38 cellular contexts compared by ENCODE assay signal in the genomic region with DNA sequence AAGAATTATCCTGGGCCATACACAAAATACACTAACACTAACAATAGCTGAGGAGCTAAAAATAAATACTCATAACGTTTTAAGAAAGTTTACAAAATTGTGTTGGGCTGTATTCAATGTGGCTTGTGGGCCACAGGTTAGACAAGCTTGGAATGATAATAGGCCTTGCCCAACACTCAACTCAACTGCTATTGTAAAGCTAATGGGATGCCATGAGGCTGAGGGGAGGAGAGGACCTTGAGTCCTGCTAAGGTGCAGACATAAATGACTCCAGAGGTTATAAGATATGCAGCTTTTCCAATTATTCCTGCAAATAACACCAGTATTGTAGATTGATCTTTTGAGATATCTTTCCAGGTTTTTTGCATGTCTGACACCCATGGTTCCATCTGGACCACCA.
"Had no signal": no experiment of that assay in that cellular context is flagged by ENCODE, and none has a peak within 500 bp of the region (broad histone marks: within the 10 kb centered on the region; RNA-seq: fewer than 3 reads in every experiment).

No MANE protein-coding gene starts in this region.

- H3K4me3 Mint-ChIP-seq: activated naive CD4-positive, alpha-beta T cell treated with anti-CD3 and anti-CD28 coated beads for 36 hours; activated naive CD4-positive, alpha-beta T cell treated with anti-CD3 and anti-CD28 coated beads, Interleukin-2, amount 10 ng/mL, durations not matched to agents 7 days and 5 days; activated naive CD4-positive, alpha-beta T cell treated with anti-CD3 and anti-CD28 coated beads, Interleukin-2, amount 50 U/mL, for 24 hours; activated naive CD8-positive, alpha-beta T cell; activated naive CD8-positive, alpha-beta T cell treated with anti-CD3 and anti-CD28 coated beads for 36 hours; activated naive CD8-positive, alpha-beta T cell treated with anti-CD3 and anti-CD28 coated beads, Interleukin-2, amount 10 ng/mL, durations not matched to agents 7 days and 5 days; activated naive CD8-positive, alpha-beta T cell treated with anti-CD3 and anti-CD28 coated beads, Interleukin-2, amount 50 U/mL, for 24 hours; activated T-cell treated with anti-CD3 and anti-CD28 coated beads, Interleukin-2, amount 50 U/mL, for 24 hours; activated T-cell treated with anti-CD3 and anti-CD28 coated beads, Interleukin-2, amount 50 U/mL, for 4 hours; activated T-cell treated with anti-CD3 and anti-CD28 coated beads, Interleukin-2, amount 50 U/mL, for 72 hours; activated T-helper 1 cell treated with anti-CD3 and anti-CD28 coated beads, Interleukin-12 subunit alpha, Interleukin-12 subunit beta, Interleukin-2, Interleukin-4 antibody, amounts not matched to agents 30 ng/mL and 10 ng/mL and 1 ng/mL, durations not matched to agents 14 hours and 24 hours and 36 hours; activated T-helper 17 cell treated with anti-CD3 and anti-CD28 coated beads, Interleukin-2, amount 50 U/mL, for 72 hours; brain; central memory CD8-positive, alpha-beta T cell had no signal

- H3K9me3 ChIP-seq: adrenal gland, ascending aorta, body of pancreas, breast epithelium had no signal

- ATAC-seq: activated naive CD4-positive, alpha-beta T cell treated with anti-CD3 and anti-CD28 coated beads, Interleukin-2, amount 50 U/mL, for 72 hours; activated naive CD8-positive, alpha-beta T cell treated with anti-CD3 and anti-CD28 coated beads, Interleukin-2, amount 50 U/mL, for 24 hours; activated T-cell treated with anti-CD3 and anti-CD28 coated beads, Interleukin-2, amount 50 U/mL, for 4 hours; activated T-cell treated with anti-CD3 and anti-CD28 coated beads, Interleukin-2, amount 50 U/mL, for 72 hours; activated T-helper 17 cell treated with anti-CD3 and anti-CD28 coated beads, Interleukin-2, amount 50 U/mL, for 72 hours; body of pancreas had no signal

- H3K9me3 Mint-ChIP-seq: activated naive CD4-positive, alpha-beta T cell treated with anti-CD3 and anti-CD28 coated beads for 36 hours; activated naive CD4-positive, alpha-beta T cell treated with anti-CD3 and anti-CD28 coated beads, Interleukin-2, amount 10 ng/mL, durations not matched to agents 7 days and 5 days; activated naive CD4-positive, alpha-beta T cell treated with anti-CD3 and anti-CD28 coated beads, Interleukin-2, amount 50 U/mL, for 24 hours; activated naive CD4-positive, alpha-beta T cell treated with anti-CD3 and anti-CD28 coated beads, Interleukin-2, amount 50 U/mL, for 72 hours; activated naive CD8-positive, alpha-beta T cell treated with anti-CD3 and anti-CD28 coated beads for 36 hours; activated naive CD8-positive, alpha-beta T cell treated with anti-CD3 and anti-CD28 coated beads, Interleukin-2, amount 50 U/mL, for 24 hours; activated T-cell treated with anti-CD3 and anti-CD28 coated beads, Interleukin-2, amount 50 U/mL, for 24 hours; activated T-cell treated with anti-CD3 and anti-CD28 coated beads, Interleukin-2, amount 50 U/mL, for 4 hours; activated T-cell treated with anti-CD3 and anti-CD28 coated beads, Interleukin-2, amount 50 U/mL, for 72 hours; activated T-helper 1 cell treated with anti-CD3 and anti-CD28 coated beads, Interleukin-12 subunit alpha, Interleukin-12 subunit beta, Interleukin-2, Interleukin-4 antibody, amounts not matched to agents 30 ng/mL and 10 ng/mL and 1 ng/mL, durations not matched to agents 14 hours and 24 hours and 36 hours; activated T-helper 17 cell treated with anti-CD3 and anti-CD28 coated beads, Interleukin-2, amount 50 U/mL, for 72 hours; activated T-helper 2 cell treated with anti-CD3 and anti-CD28 coated beads, Interferon-gamma antibody, Interleukin-2, Interleukin-4, amounts not matched to agents 10 μg/mL and 5 μg/mL and 100 μg/mL, durations not matched to agents 14 hours and 24 hours and 36 hours; brain; central memory CD8-positive, alpha-beta T cell had no signal

- H3K4me1 Mint-ChIP-seq: activated naive CD4-positive, alpha-beta T cell treated with anti-CD3 and anti-CD28 coated beads, Interleukin-2, amount 10 ng/mL, durations not matched to agents 7 days and 5 days; activated naive CD4-positive, alpha-beta T cell treated with anti-CD3 and anti-CD28 coated beads, Interleukin-2, amount 50 U/mL, for 24 hours; activated naive CD8-positive, alpha-beta T cell treated with anti-CD3 and anti-CD28 coated beads for 36 hours; activated naive CD8-positive, alpha-beta T cell treated with anti-CD3 and anti-CD28 coated beads, Interleukin-2, amount 10 ng/mL, durations not matched to agents 7 days and 5 days; activated naive CD8-positive, alpha-beta T cell treated with anti-CD3 and anti-CD28 coated beads, Interleukin-2, amount 50 U/mL, for 24 hours; activated T-helper 17 cell treated with anti-CD3 and anti-CD28 coated beads, Interleukin-2, amount 50 U/mL, for 72 hours; brain; central memory CD8-positive, alpha-beta T cell had no signal

- H3K36me3 ChIP-seq: adrenal gland, ascending aorta, brain microvascular endothelial cell, breast epithelium, cardiac muscle cell had no signal

- H3K36me3 Mint-ChIP-seq: activated naive CD4-positive, alpha-beta T cell treated with anti-CD3 and anti-CD28 coated beads, Interleukin-2, amount 10 ng/mL, durations not matched to agents 7 days and 5 days; activated naive CD4-positive, alpha-beta T cell treated with anti-CD3 and anti-CD28 coated beads, Interleukin-2, amount 50 U/mL, for 24 hours; activated naive CD4-positive, alpha-beta T cell treated with anti-CD3 and anti-CD28 coated beads, Interleukin-2, amount 50 U/mL, for 72 hours; activated naive CD8-positive, alpha-beta T cell; activated naive CD8-positive, alpha-beta T cell treated with anti-CD3 and anti-CD28 coated beads for 36 hours; activated naive CD8-positive, alpha-beta T cell treated with anti-CD3 and anti-CD28 coated beads, Interleukin-2, amount 10 ng/mL, durations not matched to agents 7 days and 5 days; brain had no signal

- H3K27me3 ChIP-seq: adrenal gland, ascending aorta, body of pancreas, brain microvascular endothelial cell, breast epithelium, cardiac muscle cell had no signal

- H3K27ac Mint-ChIP-seq: activated naive CD4-positive, alpha-beta T cell treated with anti-CD3 and anti-CD28 coated beads for 36 hours; activated naive CD4-positive, alpha-beta T cell treated with anti-CD3 and anti-CD28 coated beads, Interleukin-2, amount 10 ng/mL, durations not matched to agents 7 days and 5 days; activated naive CD4-positive, alpha-beta T cell treated with anti-CD3 and anti-CD28 coated beads, Interleukin-2, amount 50 U/mL, for 24 hours; activated naive CD4-positive, alpha-beta T cell treated with anti-CD3 and anti-CD28 coated beads, Interleukin-2, amount 50 U/mL, for 72 hours; activated naive CD8-positive, alpha-beta T cell; activated naive CD8-positive, alpha-beta T cell treated with anti-CD3 and anti-CD28 coated beads for 36 hours; activated naive CD8-positive, alpha-beta T cell treated with anti-CD3 and anti-CD28 coated beads, Interleukin-2, amount 10 ng/mL, durations not matched to agents 7 days and 5 days; activated naive CD8-positive, alpha-beta T cell treated with anti-CD3 and anti-CD28 coated beads, Interleukin-2, amount 50 U/mL, for 24 hours; activated T-cell treated with anti-CD3 and anti-CD28 coated beads, Interleukin-2, amount 50 U/mL, for 24 hours; activated T-cell treated with anti-CD3 and anti-CD28 coated beads, Interleukin-2, amount 50 U/mL, for 72 hours; activated T-helper 1 cell treated with anti-CD3 and anti-CD28 coated beads, Interleukin-12 subunit alpha, Interleukin-12 subunit beta, Interleukin-2, Interleukin-4 antibody, amounts not matched to agents 30 ng/mL and 10 ng/mL and 1 ng/mL, durations not matched to agents 14 hours and 24 hours and 36 hours; activated T-helper 17 cell treated with anti-CD3 and anti-CD28 coated beads, Interleukin-2, amount 50 U/mL, for 72 hours; activated T-helper 2 cell treated with anti-CD3 and anti-CD28 coated beads, Interferon-gamma antibody, Interleukin-2, Interleukin-4, amounts not matched to agents 10 μg/mL and 5 μg/mL and 100 μg/mL, durations not matched to agents 14 hours and 24 hours and 36 hours; brain had no signal

- H3K4me3 ChIP-seq: adrenal gland, ascending aorta, body of pancreas, breast epithelium, cardiac muscle cell had no signal

- H3K4me1 ChIP-seq: adrenal gland, ascending aorta, body of pancreas, breast epithelium had no signal

- H3K27me3 Mint-ChIP-seq: activated naive CD4-positive, alpha-beta T cell treated with anti-CD3 and anti-CD28 coated beads, Interleukin-2, amount 50 U/mL, for 24 hours; activated naive CD8-positive, alpha-beta T cell treated with anti-CD3 and anti-CD28 coated beads for 36 hours had no signal

- DNase-seq: activated effector memory CD4-positive, alpha-beta T cell treated with anti-CD3 and anti-CD28 coated beads, Interleukin-2, amount 50 U/mL, for 16 hours; activated effector memory CD4-positive, alpha-beta T cell treated with Interleukin-2 at 50 U/mL for 16 hours; activated gamma-delta T cell; activated gamma-delta T cell treated with Interleukin-2 at 50 U/mL for 16 hours; activated naive CD4-positive, alpha-beta T cell; activated naive CD4-positive, alpha-beta T cell treated with anti-CD3 and anti-CD28 coated beads for 36 hours; activated naive CD4-positive, alpha-beta T cell treated with anti-CD3 and anti-CD28 coated beads, Interleukin-2, amount 10 ng/mL, durations not matched to agents 7 days and 5 days; activated naive CD4-positive, alpha-beta T cell treated with anti-CD3 and anti-CD28 coated beads, Interleukin-2, amount 50 U/mL, for 16 hours; activated naive CD4-positive, alpha-beta T cell treated with Interleukin-2 at 50 U/mL for 16 hours; activated naive CD8-positive, alpha-beta T cell treated with anti-CD3 and anti-CD28 coated beads for 36 hours; activated naive CD8-positive, alpha-beta T cell treated with anti-CD3 and anti-CD28 coated beads, Interleukin-2, amount 10 ng/mL, durations not matched to agents 7 days and 5 days; activated naive CD8-positive, alpha-beta T cell treated with anti-CD3 and anti-CD28 coated beads, Interleukin-2, amount 50 U/mL, for 24 hours; activated T-cell treated with anti-CD3 and anti-CD28 coated beads, Interleukin-2, amount 50 U/mL, for 1 hour; activated T-cell treated with anti-CD3 and anti-CD28 coated beads, Interleukin-2, amount 50 U/mL, for 24 hours; activated T-cell treated with anti-CD3 and anti-CD28 coated beads, Interleukin-2, amount 50 U/mL, for 4 hours; activated T-cell treated with anti-CD3 and anti-CD28 coated beads, Interleukin-2, amount 50 U/mL, for 48 hours; activated T-cell treated with anti-CD3 and anti-CD28 coated beads, Interleukin-2, amount 50 U/mL, for 72 hours; adrenal gland; amniotic stem cell; amygdala; anterior cingulate cortex; aorta; body of pancreas; brain microvascular endothelial cell; caudate nucleus; central memory CD4-positive, alpha-beta T cell; cerebellar nuclear complex had no signal

- H3K27ac ChIP-seq: adrenal gland, ascending aorta, body of pancreas, brain microvascular endothelial cell, breast epithelium, cardiac muscle cell had no signal
